26 cellular contexts compared by ENCODE assay signal in genomic region chr11:35585411-35585810, GRCh38. TPM values are rescaled to one million over a fixed set of nuclear protein-coding genes. Genes with fewer than 3 reads are reported as not detected.
DNase-seq lines count a peak whose midpoint lies in the region; ATAC-seq, FAIRE-seq and TF ChIP-seq lines count a peak whose summit lies in the region.
"Had no signal": no experiment of that assay in that cellular context is flagged by ENCODE, and none has a peak within 500 bp of the region (broad histone marks: within the 10 kb centered on the region; RNA-seq: fewer than 3 reads in every experiment).

No MANE protein-coding gene starts in this region.

- peak overlapping the region; percentile 21; the same call in 1 of the 2 replicates for H2AFZ ChIP-seq in GM23338

- TF ChIP-seq CTCF in GM23338 (conservative IDR thresholded peaks at IDR 0.05; ENCODE audit: low read depth in 2 of 2): no peak
- TF ChIP-seq CTCF in mesothelial cell of epicardium (IDR thresholded peaks at IDR 0.05; ENCODE audit: unreplicated experiment): no peak
- TF ChIP-seq CTCF in pancreas (IDR thresholded peaks at IDR 0.05): no peak
- no peak for TF ChIP-seq CTCF in sigmoid colon (IDR thresholded peaks at IDR 0.05)

- H3K27ac Mint-ChIP-seq in GM23338 (no peak overlapping the region), mesothelial cell of epicardium (peak overlapping the region; percentile 57)
- H3K27ac Mint-ChIP-seq: CD14-positive monocyte; CD4-positive, alpha-beta T cell; CD8-positive, alpha-beta memory T cell had no signal

- H3K27me3 ChIP-seq in GM23338 (ENCODE audit: insufficient read depth) (no peaks in the 10 kb centered on the region), pancreas (no peaks in the 10 kb centered on the region), sigmoid colon (no peaks in the 10 kb centered on the region)
- H3K27me3 ChIP-seq: BE2C; BLaER1 treated with 17β-estradiol and CSF1 and Interleukin-3, amounts not matched to agents 10 nM and 100 nM had no signal

- intact Hi-C loops in pancreas (cut with DNase I): no loop called here
- intact Hi-C loops in sigmoid colon (cut with DNase I): no loop called here

- H3K36me3 ChIP-seq in GM23338 (ENCODE audit: insufficient read depth) (no peaks in the 10 kb centered on the region), pancreas (no peaks in the 10 kb centered on the region), sigmoid colon (no peaks in the 10 kb centered on the region)
- H3K36me3 ChIP-seq: BE2C; BLaER1 treated with 17β-estradiol and CSF1 and Interleukin-3, amounts not matched to agents 10 nM and 100 nM; HAP-1 had no signal

- H3K4me3 ChIP-seq in GM23338 (no peak overlapping the region), pancreas (no peak overlapping the region), sigmoid colon (no peak overlapping the region)
- H3K4me3 ChIP-seq: A549; BLaER1 treated with 17β-estradiol and CSF1 and Interleukin-3, amounts not matched to agents 10 nM and 100 nM; GM12878; HAP-1 had no signal

- no peaks in the 10 kb centered on the region for H3K36me3 Mint-ChIP-seq in GM23338 (ENCODE audit: low read depth)
- H3K36me3 Mint-ChIP-seq in mesothelial cell of epicardium: no peaks in the 10 kb centered on the region
- H3K36me3 Mint-ChIP-seq: CD14-positive monocyte; CD8-positive, alpha-beta memory T cell had no signal

- no peak overlapping the region for H3K4me3 Mint-ChIP-seq in GM23338
- no peak overlapping the region for H3K4me3 Mint-ChIP-seq in mesothelial cell of epicardium
- H3K4me3 Mint-ChIP-seq: CD14-positive monocyte; CD4-positive, alpha-beta T cell; CD8-positive, alpha-beta memory T cell had no signal

- 36 to 43% methylated on average over 4 of the region's 4 CpGs for WGBS in pancreas, 2 donors
- 26 to 50% methylated on average over 4 of the region's 4 CpGs for WGBS in sigmoid colon, 2 donors

- H3K27ac ChIP-seq in GM23338 (ENCODE audit: low read depth): no peak overlapping the region
- H3K27ac ChIP-seq in pancreas: peak overlapping the region in 2 of 4 donors; percentile 25 to 56
- no peak overlapping the region for H3K27ac ChIP-seq in sigmoid colon
- H3K27ac ChIP-seq: 22Rv1; BLaER1 treated with 17β-estradiol and CSF1 and Interleukin-3, amounts not matched to agents 10 nM and 100 nM had no signal

- no peaks in the 10 kb centered on the region for H4K20me1 ChIP-seq in GM23338 (replicated peaks; ENCODE audit: insufficient read depth)
- H4K20me1 ChIP-seq: BLaER1 treated with 17β-estradiol and CSF1 and Interleukin-3, amounts not matched to agents 10 nM and 100 nM had no signal

- DNase-seq in GM23338 (ENCODE audit: low spot score): no peak
- peak; percentile 62 for DNase-seq in NCI-H69 (lab: John Stamatoyannopoulos, UW)
- no peak for DNase-seq in mesothelial cell of epicardium (ENCODE audit: low spot score in 2 of 2, unreplicated experiment in 2 of 2)
- DNase-seq in pancreas: no peak
- DNase-seq in NCI-H2107 (lab: John Stamatoyannopoulos, UW): no peak
- no peak for DNase-seq in sigmoid colon
- DNase-seq in 8988T: no peak
- DNase-seq: ACHN; AML-193; BE2C; CD4-positive, alpha-beta T cell; CD8-positive, alpha-beta memory T cell; DMS 273 treated with DMSO at 0.1 percent for 48 hours; DMS79; EL; GDM1; GOT3 had no signal

- H3K4me1 ChIP-seq in GM23338 (ENCODE audit: insufficient read depth) (no peaks in the 10 kb centered on the region), pancreas (no peaks in the 10 kb centered on the region), sigmoid colon (no peaks in the 10 kb centered on the region)
- H3K4me1 ChIP-seq: BE2C, HAP-1 had no signal

- H3K4me1 Mint-ChIP-seq in GM23338: no peaks in the 10 kb centered on the region; the same call in 2 of the 3 replicates
- H3K4me1 Mint-ChIP-seq in mesothelial cell of epicardium: peaks cover 35% of the 10 kb centered on the region
- H3K4me1 Mint-ChIP-seq: CD8-positive, alpha-beta memory T cell had no signal

- TF ChIP-seq POLR2A in sigmoid colon (IDR thresholded peaks at IDR 0.05): no peak

- no peaks in the 10 kb centered on the region for H3K9me2 ChIP-seq in GM23338 (ENCODE audit: insufficient read depth)

- H3K4me2 ChIP-seq in GM23338: no peak overlapping the region
- H3K4me2 ChIP-seq: A549; BLaER1 treated with 17β-estradiol and CSF1 and Interleukin-3, amounts not matched to agents 10 nM and 100 nM had no signal

- H3K9me3 Mint-ChIP-seq in GM23338 (no peaks in the 10 kb centered on the region; the same call in 1 of the 3 replicates), mesothelial cell of epicardium (no peaks in the 10 kb centered on the region)
- H3K9me3 Mint-ChIP-seq: CD4-positive, alpha-beta T cell; CD8-positive, alpha-beta memory T cell had no signal

- H3K9me3 ChIP-seq in pancreas (no peaks in the 10 kb centered on the region), sigmoid colon (no peaks in the 10 kb centered on the region)
- H3K9me3 ChIP-seq: BE2C, HAP-1 had no signal

- ATAC-seq in GM23338 (no peak), pancreas (peak in 3 of 4 donors; percentile 52 to 73 (median 58))
- ATAC-seq: A549, GM12878 had no signal

- no peaks in the 10 kb centered on the region for H3K27me3 Mint-ChIP-seq in GM23338 (ENCODE audit: insufficient read depth, low read depth, poor library complexity)
- peaks cover 23% of the 10 kb centered on the region for H3K27me3 Mint-ChIP-seq in mesothelial cell of epicardium (ENCODE audit: low read depth)

- H3F3A ChIP-seq in GM23338 (replicated peaks; ENCODE audit: low read depth): no peaks in the 10 kb centered on the region

- no peak for FAIRE-seq in pancreas (lab: Jason Lieb, UNC)
- FAIRE-seq: A549, D721Med, GM12878, GM19239, H54 had no signal

- TF ChIP-seq EP300 in sigmoid colon (IDR thresholded peaks at IDR 0.05): no peak

- H3K79me2 ChIP-seq in GM23338 (replicated peaks; ENCODE audit: insufficient read depth): no peaks in the 10 kb centered on the region

RNA-seq across cellular contexts. Expression of gene FJX1, which starts 32.8 kb away (rescaled TPM):
- 16.1 and 18.4 TPM in 2 replicates for total RNA-seq in GM23338 (2014; rRNA removed; shearing (Covaris generic))
- polyA plus RNA-seq in GM23338 (2016; fragmentation: Nextera tagmentation; extraction: Ambion mirVana) (9.4 and 10.0 TPM in 2 replicates), pancreas (1 to 10 TPM; 2.4 to 4.6 TPM), sigmoid colon (1 to 10 TPM in 1 of 3 donors, under 1 TPM in 1, not detected in 1; 0.46 to 1.1 TPM)
- total RNA-seq in mesothelial cell of epicardium (70.7 to 73.1 TPM (median 72.8 TPM) in 3 replicates), pancreas (10 to 100 TPM in 1 of 6 donors, 1 to 10 TPM in 5; 2.2 to 13.3 (median 3.8) TPM), sigmoid colon (1 to 10 TPM; 1.9 to 9.4 (median 3.3) TPM)
- total RNA-seq: CD4-positive, alpha-beta T cell had no signal
- polyA plus RNA-seq: CD14-positive monocyte; CD8-positive, alpha-beta memory T cell had no signal

RNA-seq across cellular contexts. Expression of gene PAMR1, which starts 60.0 kb away (rescaled TPM):
- total RNA-seq in GM23338 (2014; rRNA removed; shearing (Covaris generic)): 2.5 and 3.1 TPM in 2 replicates
- polyA plus RNA-seq in GM23338 (2016; fragmentation: Nextera tagmentation; extraction: Ambion mirVana) (0.70 and 1.6 TPM in 2 replicates), pancreas (1 to 10 TPM in 1 of 2 donors, under 1 TPM in 1; 0.42 to 1.3 TPM), sigmoid colon (1 to 10 TPM in 2 of 3 donors, under 1 TPM in 1; 0.92 to 6.6 (median 1.8) TPM)
- total RNA-seq in mesothelial cell of epicardium (38.3 to 44.8 TPM (median 43.5 TPM) in 3 replicates), pancreas (1 to 10 TPM in 4 of 6 donors, under 1 TPM in 2; 0.81 to 4.8 (median 1.9) TPM), sigmoid colon (10 to 100 TPM in 3 of 4 donors, 1 to 10 TPM in 1; 7.8 to 26.5 (median 17.2) TPM)
- total RNA-seq: CD4-positive, alpha-beta T cell; CD8-positive, alpha-beta memory T cell; GM12878 had no signal
- polyA plus RNA-seq: A549; CD14-positive monocyte; CD8-positive, alpha-beta memory T cell had no signal
